In genomic region chr15:68279218-68279533, GRCh38 we compare ENCODE assay signal across 8 cellular contexts. TPM values are rescaled to one million over a fixed set of nuclear protein-coding genes. Genes with fewer than 3 reads are reported as not detected.
DNase-seq lines count a peak whose midpoint lies in the region; ATAC-seq and TF ChIP-seq lines count a peak whose summit lies in the region.

No MANE protein-coding gene starts in this region.

- no peak overlapping the region for H3K27ac ChIP-seq in iPS-18a (ENCODE audit: low read length)

- H3K4me1 Mint-ChIP-seq in HFFc6 (ENCODE audit: low read depth), result peaks cover 66% of the 10 kb centered on the region
- H3K4me1 Mint-ChIP-seq in activated T-helper 2 cell treated with anti-CD3 and anti-CD28 coated beads, Interferon-gamma antibody, Interleukin-2, Interleukin-4, amounts not matched to agents 10 μg/mL and 5 μg/mL and 100 μg/mL, durations not matched to agents 14 hours and 24 hours and 36 hours (ENCODE audit: low read depth), result peaks cover 36% of the 10 kb centered on the region
- H3K4me1 Mint-ChIP-seq in stimulated activated naive B cell treated with anti-CD40 and anti-IgM and Interleukin-4, amounts not matched to agents 10 μg/mL and 1 μg/mL and 100 μg/mL, for 72 hours, result peaks cover 34 to 53% of the 10 kb centered on the region in 2 donors

- H3K9me3 ChIP-seq in iPS-18a (ENCODE audit: control insufficient read depth, low read depth, low read length), result no peaks in the 10 kb centered on the region

- peaks cover 5% of the 10 kb centered on the region for H3K36me3 ChIP-seq in iPS-18a (ENCODE audit: control insufficient read depth, low read depth, low read length)

- no peaks in the 10 kb centered on the region for H3K27me3 ChIP-seq in iPS-18a (ENCODE audit: control insufficient read depth, insufficient read depth, low read length)

- peaks cover 22% of the 10 kb centered on the region for H3K36me3 Mint-ChIP-seq in HFFc6 (ENCODE audit: low read depth)
- H3K36me3 Mint-ChIP-seq in activated T-helper 2 cell treated with anti-CD3 and anti-CD28 coated beads, Interferon-gamma antibody, Interleukin-2, Interleukin-4, amounts not matched to agents 10 μg/mL and 5 μg/mL and 100 μg/mL, durations not matched to agents 14 hours and 24 hours and 36 hours (ENCODE audit: low read depth), result peaks cover 29% of the 10 kb centered on the region
- H3K36me3 Mint-ChIP-seq in stimulated activated naive B cell treated with anti-CD40 and anti-IgM and Interleukin-4, amounts not matched to agents 10 μg/mL and 1 μg/mL and 100 μg/mL, for 72 hours, result peaks cover 14 to 20% of the 10 kb centered on the region in 2 donors

- peak overlapping the region; percentile 94 for H3K4me3 ChIP-seq in iPS-18a (ENCODE audit: low read length)

- ATAC-seq in stimulated activated naive B cell treated with anti-CD40 and anti-IgM and Interleukin-4, amounts not matched to agents 10 μg/mL and 1 μg/mL and 100 μg/mL, for 72 hours (replicated peaks), result no peak

- no peaks in the 10 kb centered on the region; the same call in 1 of the 2 replicates for H3K27me3 Mint-ChIP-seq in HFFc6 (ENCODE audit: insufficient read depth)
- no peaks in the 10 kb centered on the region for H3K27me3 Mint-ChIP-seq in activated T-helper 2 cell treated with anti-CD3 and anti-CD28 coated beads, Interferon-gamma antibody, Interleukin-2, Interleukin-4, amounts not matched to agents 10 μg/mL and 5 μg/mL and 100 μg/mL, durations not matched to agents 14 hours and 24 hours and 36 hours (ENCODE audit: low read depth)
- no peaks in the 10 kb centered on the region for H3K27me3 Mint-ChIP-seq in stimulated activated naive B cell treated with anti-CD40 and anti-IgM and Interleukin-4, amounts not matched to agents 10 μg/mL and 1 μg/mL and 100 μg/mL, for 72 hours

- H3K4me1 ChIP-seq in iPS-18a (ENCODE audit: control insufficient read depth, low read depth, low read length), result peaks cover 37% of the 10 kb centered on the region

- intact Hi-C loops in activated T-helper 2 cell treated with anti-CD3 and anti-CD28 coated beads, Interferon-gamma antibody, Interleukin-2, Interleukin-4, amounts not matched to agents 10 μg/mL and 5 μg/mL and 100 μg/mL, durations not matched to agents 14 hours and 24 hours and 36 hours (cut with micrococcal nuclease), result loop anchor here (2.0 to 5.0 kb wide), 5 partner anchors 20 to 543 kb away; partner anchors contain the start of genes ANP32A, CLN6 and PIAS1

- H3K27ac Mint-ChIP-seq in HFFc6, result peak overlapping the region; percentile 97
- peak overlapping the region; percentile 95 for H3K27ac Mint-ChIP-seq in activated T-helper 2 cell treated with anti-CD3 and anti-CD28 coated beads, Interferon-gamma antibody, Interleukin-2, Interleukin-4, amounts not matched to agents 10 μg/mL and 5 μg/mL and 100 μg/mL, durations not matched to agents 14 hours and 24 hours and 36 hours
- H3K27ac Mint-ChIP-seq in stimulated activated naive B cell treated with anti-CD40 and anti-IgM and Interleukin-4, amounts not matched to agents 10 μg/mL and 1 μg/mL and 100 μg/mL, for 72 hours, result peak overlapping the region; percentile 99

- H3K9ac ChIP-seq in iPS-18a (ENCODE audit: low read length), result peak overlapping the region; percentile 88

- H3K9me3 Mint-ChIP-seq in HFFc6, result no peaks in the 10 kb centered on the region
- no peaks in the 10 kb centered on the region for H3K9me3 Mint-ChIP-seq in activated T-helper 2 cell treated with anti-CD3 and anti-CD28 coated beads, Interferon-gamma antibody, Interleukin-2, Interleukin-4, amounts not matched to agents 10 μg/mL and 5 μg/mL and 100 μg/mL, durations not matched to agents 14 hours and 24 hours and 36 hours
- H3K9me3 Mint-ChIP-seq in stimulated activated naive B cell treated with anti-CD40 and anti-IgM and Interleukin-4, amounts not matched to agents 10 μg/mL and 1 μg/mL and 100 μg/mL, for 72 hours, result no peaks in the 10 kb centered on the region

- no peak for TF ChIP-seq CTCF in HFFc6 (IDR thresholded peaks at IDR 0.05)

- peak overlapping the region; percentile 96 for H3K4me3 Mint-ChIP-seq in HFFc6
- peak overlapping the region; percentile 100 for H3K4me3 Mint-ChIP-seq in activated T-helper 2 cell treated with anti-CD3 and anti-CD28 coated beads, Interferon-gamma antibody, Interleukin-2, Interleukin-4, amounts not matched to agents 10 μg/mL and 5 μg/mL and 100 μg/mL, durations not matched to agents 14 hours and 24 hours and 36 hours (ENCODE audit: low read depth)
- H3K4me3 Mint-ChIP-seq in stimulated activated naive B cell treated with anti-CD40 and anti-IgM and Interleukin-4, amounts not matched to agents 10 μg/mL and 1 μg/mL and 100 μg/mL, for 72 hours, result peak overlapping the region; percentile 94 to 97

- no peak for DNase-seq in HFFc6
- DNase-seq in activated T-helper 2 cell treated with anti-CD3 and anti-CD28 coated beads, Interferon-gamma antibody, Interleukin-2, Interleukin-4, amounts not matched to agents 10 μg/mL and 5 μg/mL and 100 μg/mL, durations not matched to agents 14 hours and 24 hours and 36 hours (ENCODE audit: low spot score), result no peak
- DNase-seq in stimulated activated naive B cell treated with anti-CD40 and anti-IgM and Interleukin-4, amounts not matched to agents 10 μg/mL and 1 μg/mL and 100 μg/mL, for 72 hours, result no peak
- no peak for DNase-seq in islet precursor cell
- DNase-seq in NCI-H524 treated with DMSO at 0.1 percent for 48 hours (lab: John Stamatoyannopoulos, UW), result no peak
- DNase-seq in DMS 273 (lab: John Stamatoyannopoulos, UW; ENCODE audit: unreplicated experiment), result no peak
- no peak for DNase-seq in NCI-H774 (lab: John Stamatoyannopoulos, UW)

RNA-seq across cellular contexts. Expression of gene FEM1B, which starts 1.6 kb away (rescaled TPM):
- 10 to 100 TPM; 30.7 to 38.0 (median 32.7) TPM for total RNA-seq in HFFc6 (2021; fragmentation: NEBNext Ultra II Directional; extraction: Animal tissue kit (Norgen Biotek cat#: 25700))
- total RNA-seq in activated T-helper 2 cell treated with anti-CD3 and anti-CD28 coated beads, Interferon-gamma antibody, Interleukin-2, Interleukin-4, amounts not matched to agents 10 μg/mL and 5 μg/mL and 100 μg/mL, durations not matched to agents 14 hours and 24 hours and 36 hours, result 45.1 and 50.4 TPM in 2 replicates

RNA-seq across cellular contexts. Expression of gene CLN6, which starts 49.6 kb away (rescaled TPM):
- total RNA-seq in HFFc6 (2021; fragmentation: NEBNext Ultra II Directional; extraction: Animal tissue kit (Norgen Biotek cat#: 25700)), result 10 to 100 TPM; 26.0 to 45.0 (median 37.1) TPM
- total RNA-seq in activated T-helper 2 cell treated with anti-CD3 and anti-CD28 coated beads, Interferon-gamma antibody, Interleukin-2, Interleukin-4, amounts not matched to agents 10 μg/mL and 5 μg/mL and 100 μg/mL, durations not matched to agents 14 hours and 24 hours and 36 hours, result 82.4 and 84.9 TPM in 2 replicates
